ENCODE assay signal across 10 cellular contexts in genomic region chr4:26325191-26325590, GRCh38. TPM values are rescaled to one million over a fixed set of nuclear protein-coding genes. Genes with fewer than 3 reads are reported as not detected.
DNase-seq lines count a peak whose midpoint lies in the region; ATAC-seq and TF ChIP-seq lines count a peak whose summit lies in the region.
"Had no signal": no experiment of that assay in that cellular context is flagged by ENCODE, and none has a peak within 500 bp of the region (broad histone marks: within the 10 kb centered on the region; RNA-seq: fewer than 3 reads in every experiment).

No MANE protein-coding gene starts in this region.

- H3K4me3 ChIP-seq in AG10803 (ENCODE audit: low read length) (no peak overlapping the region), brain microvascular endothelial cell (ENCODE audit: low read depth, low read length) (no peak overlapping the region), smooth muscle cell (no peak overlapping the region)
- H3K4me3 ChIP-seq: SJSA1 had no signal

- no peak overlapping the region for H2AFZ ChIP-seq in smooth muscle cell (ENCODE audit: low read depth)
- H2AFZ ChIP-seq: parathyroid adenoma had no signal

- peaks cover 4% of the 10 kb centered on the region for H3K36me3 Mint-ChIP-seq in stimulated activated memory B cell treated with anti-CD40 and anti-IgM and Interleukin-4, amounts not matched to agents 10 μg/mL and 1 μg/mL and 100 μg/mL, for 72 hours

- H3K27ac ChIP-seq in brain microvascular endothelial cell, result no peak overlapping the region
- H3K27ac ChIP-seq in smooth muscle cell (ENCODE audit: low read depth), result peak overlapping the region; percentile 95
- H3K27ac ChIP-seq: parathyroid adenoma, SJSA1 had no signal

- peaks cover 86% of the 10 kb centered on the region for H3K79me2 ChIP-seq in smooth muscle cell (ENCODE audit: low read depth)

- ATAC-seq in GM19397 (IDR thresholded peaks at IDR 0.05; ENCODE audit: unreplicated experiment) (no peak), HG03354 (IDR thresholded peaks at IDR 0.05; ENCODE audit: poor library complexity, severe bottlenecking, unreplicated experiment) (no peak)
- ATAC-seq in stimulated activated memory B cell treated with anti-CD40 and anti-IgM and Interleukin-4, amounts not matched to agents 10 μg/mL and 1 μg/mL and 100 μg/mL, for 72 hours, result no peak

- DNase-seq in AG10803 (ENCODE audit: low read depth) (peak; percentile 59), NCI-H226 (peak; percentile 27), brain microvascular endothelial cell (peak; percentile 43), smooth muscle cell (lab: John Stamatoyannopoulos, UW; ENCODE audit: unreplicated experiment) (no peak)

- no peak overlapping the region for H3K4me3 Mint-ChIP-seq in stimulated activated memory B cell treated with anti-CD40 and anti-IgM and Interleukin-4, amounts not matched to agents 10 μg/mL and 1 μg/mL and 100 μg/mL, for 72 hours

- H3K4me2 ChIP-seq in smooth muscle cell, result peak overlapping the region; percentile 90

- in situ Hi-C loops in brain microvascular endothelial cell (cut with HindIII; ENCODE audit: low pct_ligation_motif_present, low sequenced_read_pairs), result no loop called here

- H3K27ac Mint-ChIP-seq in stimulated activated memory B cell treated with anti-CD40 and anti-IgM and Interleukin-4, amounts not matched to agents 10 μg/mL and 1 μg/mL and 100 μg/mL, for 72 hours, result no peak overlapping the region

- H3K27me3 Mint-ChIP-seq in stimulated activated memory B cell treated with anti-CD40 and anti-IgM and Interleukin-4, amounts not matched to agents 10 μg/mL and 1 μg/mL and 100 μg/mL, for 72 hours, result no peaks in the 10 kb centered on the region

- no peaks in the 10 kb centered on the region for H3K9me3 Mint-ChIP-seq in stimulated activated memory B cell treated with anti-CD40 and anti-IgM and Interleukin-4, amounts not matched to agents 10 μg/mL and 1 μg/mL and 100 μg/mL, for 72 hours

- no peaks in the 10 kb centered on the region for H3K9me3 ChIP-seq in smooth muscle cell (replicated peaks; ENCODE audit: low read depth)
- H3K9me3 ChIP-seq: SJSA1 had no signal

- H3K4me1 Mint-ChIP-seq in stimulated activated memory B cell treated with anti-CD40 and anti-IgM and Interleukin-4, amounts not matched to agents 10 μg/mL and 1 μg/mL and 100 μg/mL, for 72 hours, result peaks cover 46% of the 10 kb centered on the region

- no peaks in the 10 kb centered on the region for H3K27me3 ChIP-seq in brain microvascular endothelial cell (replicated peaks)
- H3K27me3 ChIP-seq in smooth muscle cell (ENCODE audit: low read depth), result no peaks in the 10 kb centered on the region
- H3K27me3 ChIP-seq: SJSA1 had no signal

- no peak overlapping the region for H3K9ac ChIP-seq in smooth muscle cell (ENCODE audit: low read depth)
- H3K9ac ChIP-seq: parathyroid adenoma had no signal

- H3K36me3 ChIP-seq in brain microvascular endothelial cell (replicated peaks), result no peaks in the 10 kb centered on the region
- H3K36me3 ChIP-seq in smooth muscle cell (ENCODE audit: low read depth), result no peaks in the 10 kb centered on the region
- H3K36me3 ChIP-seq: SJSA1 had no signal

- H3K4me1 ChIP-seq in smooth muscle cell (ENCODE audit: low read depth), result peaks cover 46% of the 10 kb centered on the region
- H3K4me1 ChIP-seq: parathyroid adenoma had no signal

- peaks cover 71% of the 10 kb centered on the region for H4K20me1 ChIP-seq in smooth muscle cell (ENCODE audit: low read depth)

- peak; percentile 67 for TF ChIP-seq CTCF in AG10803 (conservative IDR thresholded peaks at IDR 0.05; ENCODE audit: low read length)
- peak; percentile 45 for TF ChIP-seq CTCF in GM12874 (IDR thresholded peaks at IDR 0.05; ENCODE audit: insufficient read depth, low read depth, low read length)
- TF ChIP-seq CTCF in brain microvascular endothelial cell (IDR thresholded peaks at IDR 0.05; ENCODE audit: low read depth, low read length, missing control alignments), result peak; percentile 67
- peak; percentile 21 for TF ChIP-seq CTCF in smooth muscle cell (IDR thresholded peaks at IDR 0.05; ENCODE audit: borderline replicate concordance, insufficient read depth, poor library complexity, severe bottlenecking)

- peaks cover 26% of the 10 kb centered on the region for H3F3A ChIP-seq in smooth muscle cell (ENCODE audit: low read depth)

- 39% methylated on average over 3 of the region's 3 CpGs for WGBS in smooth muscle cell (ENCODE audit: low lambda C conversion rate)

RNA-seq across cellular contexts. Expression of gene RBPJ, which starts 4.4 kb away (rescaled TPM):
- 96.9 and 183 TPM in 2 replicates for total RNA-seq in smooth muscle cell
- 135 and 137 TPM in 2 replicates for polyA plus RNA-seq in smooth muscle cell
